8 cellular contexts compared by ENCODE assay signal in genomic region chr5:140174472-140175366, GRCh38. TPM values are rescaled to one million over a fixed set of nuclear protein-coding genes. Genes with fewer than 3 reads are reported as not detected.
DNase-seq lines count a peak whose midpoint lies in the region; ATAC-seq and TF ChIP-seq lines count a peak whose summit lies in the region.

Gene CYSTM1 (plus strand): TSS chr5:140175188. CDS start chr5:140194466, 19,278 bp downstream.

- peak within 1 kb of the TSS; percentile 87 for H3K27ac Mint-ChIP-seq in activated naive CD8-positive, alpha-beta T cell treated with anti-CD3 and anti-CD28 coated beads, Interleukin-2, amount 10 ng/mL, durations not matched to agents 7 days and 5 days
- H3K27ac Mint-ChIP-seq in osteocyte (ENCODE audit: unreplicated experiment) = peak within 1 kb of the TSS; percentile 95

- DNase-seq in GM10266 (ENCODE audit: extremely low spot score) (peak; percentile 95), NCI-H1105 treated with DMSO at 0.1 percent for 48 hours (lab: John Stamatoyannopoulos, UW) (peak; percentile 87), SKM-1 treated with dmso at 0.1 percent for 144 hours (lab: John Stamatoyannopoulos, UW; ENCODE audit: unreplicated experiment) (peak; percentile 58), head of caudate nucleus (peak; percentile 86 to 98 (median 95)), osteocyte (ENCODE audit: extremely low spot score, unreplicated experiment) (peak; percentile 97)
- peak; percentile 99 for DNase-seq in activated naive CD8-positive, alpha-beta T cell treated with anti-CD3 and anti-CD28 coated beads, Interleukin-2, amount 10 ng/mL, durations not matched to agents 7 days and 5 days

- WGBS in thymus = 3% methylated on average over 61 of the region's 61 CpGs

- H3K9me3 ChIP-seq in thymus (ENCODE audit: control insufficient read depth) = no peaks in the 10 kb centered on the region

- H3K4me3 Mint-ChIP-seq in activated naive CD8-positive, alpha-beta T cell treated with anti-CD3 and anti-CD28 coated beads, Interleukin-2, amount 10 ng/mL, durations not matched to agents 7 days and 5 days = peak within 1 kb of the TSS; percentile 93
- H3K4me3 Mint-ChIP-seq in osteocyte (ENCODE audit: unreplicated experiment) = peak within 1 kb of the TSS; percentile 83

- peaks cover 2% of the 10 kb centered on the region for H3K27me3 ChIP-seq in thymus (ENCODE audit: control insufficient read depth, insufficient read depth)

- H3K27ac ChIP-seq in thymus (ENCODE audit: low read depth) = peak within 1 kb of the TSS; percentile 86

- H3K27me3 Mint-ChIP-seq in activated naive CD8-positive, alpha-beta T cell treated with anti-CD3 and anti-CD28 coated beads, Interleukin-2, amount 10 ng/mL, durations not matched to agents 7 days and 5 days = peaks cover 10% of the 10 kb centered on the region
- peaks cover 5% of the 10 kb centered on the region for H3K27me3 Mint-ChIP-seq in osteocyte (ENCODE audit: unreplicated experiment)

- no peaks in the 10 kb centered on the region for H3K36me3 ChIP-seq in thymus (ENCODE audit: control insufficient read depth, insufficient read depth)

- POLR2A ChIA-PET in activated naive CD8-positive, alpha-beta T cell treated with anti-CD3 and anti-CD28 coated beads, Interleukin-2, amount 10 ng/mL, durations not matched to agents 7 days and 5 days (lab: Charles Lee) = interaction anchor here (0.5 kb wide), 1 partner anchor 546 kb away, joined by 3 read pairs; no protein-coding TSS in a partner anchor

- no peaks in the 10 kb centered on the region for H3K9me3 Mint-ChIP-seq in activated naive CD8-positive, alpha-beta T cell treated with anti-CD3 and anti-CD28 coated beads, Interleukin-2, amount 10 ng/mL, durations not matched to agents 7 days and 5 days
- H3K9me3 Mint-ChIP-seq in osteocyte (ENCODE audit: unreplicated experiment) = no peaks in the 10 kb centered on the region

- H3K4me1 Mint-ChIP-seq in activated naive CD8-positive, alpha-beta T cell treated with anti-CD3 and anti-CD28 coated beads, Interleukin-2, amount 10 ng/mL, durations not matched to agents 7 days and 5 days = peaks cover 7% of the 10 kb centered on the region
- H3K4me1 Mint-ChIP-seq in osteocyte (ENCODE audit: unreplicated experiment) = peaks cover 14% of the 10 kb centered on the region

- H3K4me1 ChIP-seq in thymus (ENCODE audit: control insufficient read depth, insufficient read depth, low read length) = peaks cover 9% of the 10 kb centered on the region

- peak within 1 kb of the TSS; percentile 81 for H3K4me3 ChIP-seq in thymus (ENCODE audit: low read length)

- TF ChIP-seq CTCF in GM10266 (IDR thresholded peaks at IDR 0.05; ENCODE audit: control insufficient read depth, insufficient read depth, low read depth, missing control alignments) = no peak
- TF ChIP-seq CTCF in osteocyte (IDR thresholded peaks at IDR 0.05) = no peak

- peak; percentile 92 for ATAC-seq in HG02623 (IDR thresholded peaks at IDR 0.05; ENCODE audit: unreplicated experiment)
- peak; percentile 90 for ATAC-seq in activated naive CD8-positive, alpha-beta T cell treated with anti-CD3 and anti-CD28 coated beads, Interleukin-2, amount 10 ng/mL, durations not matched to agents 7 days and 5 days (ENCODE audit: low read depth)

- intact Hi-C loops in head of caudate nucleus (cut with DNase I) = loop anchor here (10.0 kb wide), 1 partner anchor 170 kb away; the partner anchor contains the start of gene HBEGF

- no peaks in the 10 kb centered on the region for H3K36me3 Mint-ChIP-seq in activated naive CD8-positive, alpha-beta T cell treated with anti-CD3 and anti-CD28 coated beads, Interleukin-2, amount 10 ng/mL, durations not matched to agents 7 days and 5 days
- H3K36me3 Mint-ChIP-seq in osteocyte (ENCODE audit: unreplicated experiment) = no peaks in the 10 kb centered on the region

RNA-seq across cellular contexts. Expression of gene CYSTM1, which starts in this region (rescaled TPM):
- 10 to 100 TPM; 12.1 to 13.5 TPM for total RNA-seq in activated naive CD8-positive, alpha-beta T cell treated with anti-CD3 and anti-CD28 coated beads, Interleukin-2, amount 10 ng/mL, durations not matched to agents 7 days and 5 days
- total RNA-seq in osteocyte = 26.7 and 29.8 TPM in 2 replicates
- 44.7 TPM for polyA plus RNA-seq in thymus

Comparison
In these comparisons a context has a peak if more than half of its experiments do, and no peak if none do; other contexts are left out.
1. Peak in every context shown above with its lines: DNase-seq, ATAC-seq, H3K4me3 ChIP-seq and H3K27ac ChIP-seq.